16 cellular contexts compared by ENCODE assay signal in genomic region chr5:139299477-139299876, GRCh38. TPM values are rescaled to one million over a fixed set of nuclear protein-coding genes. Genes with fewer than 3 reads are reported as not detected.
DNase-seq lines count a peak whose midpoint lies in the region; ATAC-seq and TF ChIP-seq lines count a peak whose summit lies in the region.
"Had no signal": no experiment of that assay in that cellular context is flagged by ENCODE, and none has a peak within 500 bp of the region (broad histone marks: within the 10 kb centered on the region; RNA-seq: fewer than 3 reads in every experiment).

No MANE protein-coding gene starts in this region.

- H3K9ac ChIP-seq in endodermal cell (ENCODE audit: extremely low read depth, low read length, poor library complexity, severe bottlenecking) = no peak overlapping the region

- peak; percentile 6 for ATAC-seq in stimulated activated naive CD8-positive, alpha-beta T cell treated with anti-CD3 and anti-CD28 coated beads, Interleukin-15, Interleukin-2, amounts not matched to agents 100 U/mL and 50 U/mL, for 24 hours
- ATAC-seq in GM21515 (IDR thresholded peaks at IDR 0.05; ENCODE audit: unreplicated experiment) (no peak), HG02759 (IDR thresholded peaks at IDR 0.05; ENCODE audit: unreplicated experiment) (no peak)
- ATAC-seq: esophagus mucosa had no signal

- peak overlapping the region; percentile 99 for H3K4me3 Mint-ChIP-seq in activated T-cell treated with anti-CD3 and anti-CD28 coated beads, Interleukin-2, amount 50 U/mL, for 24 hours
- H3K4me3 Mint-ChIP-seq in T-helper 2 cell treated with Interferon-gamma antibody and Interleukin-4, amounts not matched to agents 5 μg/mL and 100 μg/mL, for 36 hours = peak overlapping the region; percentile 15
- no peak overlapping the region for H3K4me3 Mint-ChIP-seq in endodermal cell

- H3K36me3 ChIP-seq in endodermal cell (ENCODE audit: control insufficient read depth, insufficient read depth, low read length) = peaks cover 24% of the 10 kb centered on the region

- peak overlapping the region; percentile 70 for H3K27ac Mint-ChIP-seq in activated T-cell treated with anti-CD3 and anti-CD28 coated beads, Interleukin-2, amount 50 U/mL, for 24 hours
- H3K27ac Mint-ChIP-seq in T-helper 2 cell treated with Interferon-gamma antibody and Interleukin-4, amounts not matched to agents 5 μg/mL and 100 μg/mL, for 36 hours = peak overlapping the region; percentile 50
- H3K27ac Mint-ChIP-seq in endodermal cell = peak overlapping the region; percentile 31

- no peaks in the 10 kb centered on the region for H3K27me3 Mint-ChIP-seq in activated T-cell treated with anti-CD3 and anti-CD28 coated beads, Interleukin-2, amount 50 U/mL, for 24 hours
- no peaks in the 10 kb centered on the region for H3K27me3 Mint-ChIP-seq in T-helper 2 cell treated with Interferon-gamma antibody and Interleukin-4, amounts not matched to agents 5 μg/mL and 100 μg/mL, for 36 hours (ENCODE audit: low read depth)
- no peaks in the 10 kb centered on the region for H3K27me3 Mint-ChIP-seq in endodermal cell (ENCODE audit: insufficient read depth)

- no peak for DNase-seq in activated T-cell treated with anti-CD3 and anti-CD28 coated beads, Interleukin-2, amount 50 U/mL, for 24 hours
- DNase-seq in activated T-cell treated with anti-CD3 and anti-CD28 coated beads, Interleukin-2, amount 50 U/mL, for 48 hours = no peak
- no peak for DNase-seq in T-helper 2 cell treated with Interferon-gamma antibody and Interleukin-4, amounts not matched to agents 5 μg/mL and 100 μg/mL, for 36 hours (ENCODE audit: low spot score)
- DNase-seq in endodermal cell (peak; percentile 38), SHP77 (lab: John Stamatoyannopoulos, UW) (no peak)
- no peak for DNase-seq in stimulated activated naive CD8-positive, alpha-beta T cell treated with anti-CD3 and anti-CD28 coated beads, Interleukin-15, Interleukin-2, amounts not matched to agents 100 U/mL and 50 U/mL, for 24 hours
- DNase-seq: activated effector memory CD4-positive, alpha-beta T cell treated with Interleukin-2 at 50 U/mL for 16 hours; central memory CD4-positive, alpha-beta T cell; DMS79; hypothalamus; NCI-H2029; NCI-H82; SHP77 treated with DMSO at 0.1 percent for 48 hours had no signal

- H3K4me3 ChIP-seq in endodermal cell (ENCODE audit: low read length) = no peak overlapping the region

- 89 to 92% methylated on average over 4 of the region's 4 CpGs for WGBS in endodermal cell (ENCODE audit: insufficient coverage in 1 of 2, insufficient read length in 1 of 2), 2 experiments

- H3K9me3 Mint-ChIP-seq in activated T-cell treated with anti-CD3 and anti-CD28 coated beads, Interleukin-2, amount 50 U/mL, for 24 hours = no peaks in the 10 kb centered on the region
- H3K9me3 Mint-ChIP-seq in T-helper 2 cell treated with Interferon-gamma antibody and Interleukin-4, amounts not matched to agents 5 μg/mL and 100 μg/mL, for 36 hours = no peaks in the 10 kb centered on the region
- H3K9me3 Mint-ChIP-seq in endodermal cell = no peaks in the 10 kb centered on the region

- no peaks in the 10 kb centered on the region for H3K27me3 ChIP-seq in endodermal cell (ENCODE audit: control insufficient read depth, insufficient read depth, low read length, poor library complexity, severe bottlenecking)

- TF ChIP-seq CTCF in endodermal cell (conservative IDR thresholded peaks at IDR 0.05) = no peak

- no peaks in the 10 kb centered on the region for H3K4me1 ChIP-seq in endodermal cell (ENCODE audit: control insufficient read depth, insufficient read depth, low read length)

- H3K9me3 ChIP-seq in endodermal cell (ENCODE audit: control insufficient read depth, low read length) = no peaks in the 10 kb centered on the region

- H3K27ac ChIP-seq in endodermal cell (ENCODE audit: low read depth, low read length) = no peak overlapping the region

- peaks cover 82% of the 10 kb centered on the region for H3K36me3 Mint-ChIP-seq in activated T-cell treated with anti-CD3 and anti-CD28 coated beads, Interleukin-2, amount 50 U/mL, for 24 hours (ENCODE audit: low read depth)
- H3K36me3 Mint-ChIP-seq in T-helper 2 cell treated with Interferon-gamma antibody and Interleukin-4, amounts not matched to agents 5 μg/mL and 100 μg/mL, for 36 hours (ENCODE audit: low read depth) = peaks cover 33% of the 10 kb centered on the region
- H3K36me3 Mint-ChIP-seq in endodermal cell (ENCODE audit: low read depth) = peaks cover 23% of the 10 kb centered on the region

- H3K4me1 Mint-ChIP-seq in activated T-cell treated with anti-CD3 and anti-CD28 coated beads, Interleukin-2, amount 50 U/mL, for 24 hours (ENCODE audit: low read depth) = peaks cover 90% of the 10 kb centered on the region
- H3K4me1 Mint-ChIP-seq in T-helper 2 cell treated with Interferon-gamma antibody and Interleukin-4, amounts not matched to agents 5 μg/mL and 100 μg/mL, for 36 hours (ENCODE audit: low read depth) = peaks cover 63% of the 10 kb centered on the region
- peaks cover 49% of the 10 kb centered on the region for H3K4me1 Mint-ChIP-seq in endodermal cell

RNA-seq across cellular contexts. Expression of gene MATR3, which starts 5.9 kb away (rescaled TPM):
- 100 to 1,000 TPM; 250 to 279 TPM for total RNA-seq in endodermal cell
- 439 TPM for polyA plus RNA-seq in endodermal cell (2013, experiment 1 of 2)
- polyA plus RNA-seq in endodermal cell (2013, experiment 2 of 2) = 415 TPM

RNA-seq across cellular contexts. Expression of gene PAIP2, which starts 42.2 kb away (rescaled TPM):
- 100 to 1,000 TPM; 128 to 142 TPM for total RNA-seq in endodermal cell
- polyA plus RNA-seq in endodermal cell (2013, experiment 1 of 2) = 193 TPM
- 186 TPM for polyA plus RNA-seq in endodermal cell (2013, experiment 2 of 2)
